Comparison of ENCODE assay signal across 8 cellular contexts in genomic region chr1:201709564-201710295, GRCh38.
DNase-seq lines count a peak whose midpoint lies in the region; ATAC-seq and TF ChIP-seq lines count a peak whose summit lies in the region.

No MANE protein-coding gene starts in this region.

- H3K36me3 Mint-ChIP-seq in activated CD8-positive, alpha-beta memory T cell treated with anti-CD3 and anti-CD28 coated beads, Interleukin-2, amount 10 ng/mL, durations not matched to agents 7 days and 5 days, result no peaks in the 10 kb centered on the region
- no peaks in the 10 kb centered on the region for H3K36me3 Mint-ChIP-seq in natural killer cell

- peak; percentile 71 for TF ChIP-seq CTCF in natural killer cell (IDR thresholded peaks at IDR 0.05)

- no peak for TF ChIP-seq POLR2A in erythroblast (IDR thresholded peaks at IDR 0.05; ENCODE audit: low read length)

- no peak overlapping the region for H3K4me3 Mint-ChIP-seq in activated CD8-positive, alpha-beta memory T cell treated with anti-CD3 and anti-CD28 coated beads, Interleukin-2, amount 10 ng/mL, durations not matched to agents 7 days and 5 days
- no peak overlapping the region for H3K4me3 Mint-ChIP-seq in natural killer cell

- no peaks in the 10 kb centered on the region for H3K9me3 Mint-ChIP-seq in activated CD8-positive, alpha-beta memory T cell treated with anti-CD3 and anti-CD28 coated beads, Interleukin-2, amount 10 ng/mL, durations not matched to agents 7 days and 5 days (ENCODE audit: low read depth)
- no peaks in the 10 kb centered on the region for H3K9me3 Mint-ChIP-seq in natural killer cell

- DNase-seq in NCI-H1417 (lab: John Stamatoyannopoulos, UW), result peak; percentile 43 to 68 (median 51)
- no peak for DNase-seq in NCI-H1417 treated with DMSO at 0.1 percent for 48 hours (lab: John Stamatoyannopoulos, UW)
- peak; percentile 36 for DNase-seq in NCI-H82 treated with DMSO at 0.1 percent for 48 hours (lab: John Stamatoyannopoulos, UW; ENCODE audit: unreplicated experiment)
- peak; percentile 73 for DNase-seq in activated CD8-positive, alpha-beta memory T cell treated with anti-CD3 and anti-CD28 coated beads, Interleukin-2, amount 10 ng/mL, durations not matched to agents 7 days and 5 days
- DNase-seq in erythroblast (lab: John Stamatoyannopoulos, UW), result peak; percentile 41 to 65
- DNase-seq in natural killer cell, result peak; percentile 41
- peak; percentile 75 for DNase-seq in stimulated activated naive CD8-positive, alpha-beta T cell treated with anti-CD3 and anti-CD28 coated beads, Interleukin-15, Interleukin-2, amounts not matched to agents 100 U/mL and 50 U/mL, for 24 hours

- H3K27ac Mint-ChIP-seq in activated CD8-positive, alpha-beta memory T cell treated with anti-CD3 and anti-CD28 coated beads, Interleukin-2, amount 10 ng/mL, durations not matched to agents 7 days and 5 days, result no peak overlapping the region
- H3K27ac Mint-ChIP-seq in natural killer cell, result no peak overlapping the region

- ATAC-seq in HG02571 (IDR thresholded peaks at IDR 0.05; ENCODE audit: unreplicated experiment), result peak; percentile 65
- ATAC-seq in activated CD8-positive, alpha-beta memory T cell treated with anti-CD3 and anti-CD28 coated beads, Interleukin-2, amount 10 ng/mL, durations not matched to agents 7 days and 5 days, result peak; percentile 95
- peak; percentile 69 to 95 (median 70) for ATAC-seq in natural killer cell
- peak; percentile 78 for ATAC-seq in stimulated activated naive CD8-positive, alpha-beta T cell treated with anti-CD3 and anti-CD28 coated beads, Interleukin-15, Interleukin-2, amounts not matched to agents 100 U/mL and 50 U/mL, for 24 hours

- H3K4me1 Mint-ChIP-seq in activated CD8-positive, alpha-beta memory T cell treated with anti-CD3 and anti-CD28 coated beads, Interleukin-2, amount 10 ng/mL, durations not matched to agents 7 days and 5 days, result no peaks in the 10 kb centered on the region
- H3K4me1 Mint-ChIP-seq in natural killer cell, result no peaks in the 10 kb centered on the region

- peaks cover 9% of the 10 kb centered on the region for H3K27me3 Mint-ChIP-seq in activated CD8-positive, alpha-beta memory T cell treated with anti-CD3 and anti-CD28 coated beads, Interleukin-2, amount 10 ng/mL, durations not matched to agents 7 days and 5 days
- no peaks in the 10 kb centered on the region for H3K27me3 Mint-ChIP-seq in natural killer cell (ENCODE audit: low read depth in 2 of 2)

- CTCF ChIA-PET in activated CD8-positive, alpha-beta memory T cell treated with anti-CD3 and anti-CD28 coated beads, Interleukin-2, amount 10 ng/mL, durations not matched to agents 7 days and 5 days (lab: Charles Lee), result interaction anchor here (0.6 to 15.5 kb wide), 30 partner anchors 13 to 264 kb away, joined by 3 to 228 read pairs (median 3); partner anchors contain the start of gene CSRP1

- intact Hi-C loops in natural killer cell (cut with micrococcal nuclease), result loop anchor here (1.0 kb wide), 1 partner anchor 84 kb away; no protein-coding TSS in a partner anchor
